Comparison of ENCODE assay signal across 8 cellular contexts in the genomic region with DNA sequence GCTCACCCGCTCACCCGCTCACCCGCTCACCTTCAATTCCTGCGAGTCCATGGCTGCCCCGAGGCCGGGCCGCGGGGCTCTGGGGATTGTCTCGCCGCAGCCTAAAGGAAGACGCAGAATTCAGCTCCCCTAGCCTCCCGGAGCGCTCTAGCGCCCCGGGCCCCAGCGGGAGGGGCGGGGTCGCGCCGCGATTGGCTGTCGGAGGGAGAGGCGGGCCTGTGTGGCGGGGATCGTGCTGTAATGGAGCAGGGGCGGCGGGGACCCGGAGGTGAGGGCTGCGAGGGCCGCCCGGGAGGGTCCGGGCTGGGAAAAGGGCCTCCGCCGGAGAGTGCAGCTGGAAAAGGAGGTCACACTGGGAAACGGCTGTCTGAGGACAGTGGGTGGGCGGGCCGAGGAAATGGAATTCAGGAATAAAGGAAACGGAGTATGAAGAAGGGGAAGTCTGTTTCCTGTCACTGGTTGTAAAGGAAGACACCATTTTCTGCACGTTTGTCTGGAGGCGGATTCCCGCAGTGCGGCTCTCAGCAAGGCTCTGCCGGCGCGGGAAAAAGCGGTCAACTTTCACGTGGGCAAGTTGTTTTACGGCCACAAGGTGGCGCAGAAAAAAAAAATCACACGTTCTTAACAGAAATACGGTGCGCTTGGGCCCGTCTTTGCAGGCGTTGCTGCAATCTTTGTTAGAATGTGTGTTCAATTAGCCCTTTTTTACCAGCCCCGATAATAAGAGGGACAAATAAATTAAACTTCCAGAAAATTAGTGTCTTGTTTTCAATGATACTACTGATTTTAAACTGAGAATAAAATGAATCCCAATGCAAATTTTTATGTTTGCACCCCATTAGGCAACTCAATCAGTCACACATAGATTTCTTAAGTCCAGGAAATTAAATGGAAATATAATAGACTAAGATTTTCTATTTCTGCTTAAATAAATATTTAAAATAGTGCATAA. TPM values are rescaled to one million over a fixed set of nuclear protein-coding genes. Genes with fewer than 3 reads are reported as not detected.
DNase-seq lines count a peak whose midpoint lies in the region; ATAC-seq and TF ChIP-seq lines count a peak whose summit lies in the region.

Gene TTC21B (minus strand): TSS at position 122 of the 952 bp plus-strand sequence. CDS start 71 bp downstream, at position 51.

- peak; percentile 82 for TF ChIP-seq CTCF in RWPE2 (IDR thresholded peaks at IDR 0.05; ENCODE audit: poor library complexity, severe bottlenecking)
- TF ChIP-seq CTCF in natural killer cell (IDR thresholded peaks at IDR 0.05), result peak; percentile 85

- no peaks in the 10 kb centered on the region for H3K27me3 ChIP-seq in RWPE2 (ENCODE audit: insufficient read depth, poor library complexity, severe bottlenecking)

- H3K27me3 Mint-ChIP-seq in activated T-helper 2 cell treated with anti-CD3 and anti-CD28 coated beads, Interferon-gamma antibody, Interleukin-2, Interleukin-4, amounts not matched to agents 10 μg/mL and 5 μg/mL and 100 μg/mL, durations not matched to agents 14 hours and 24 hours and 36 hours (ENCODE audit: low read depth), result no peaks in the 10 kb centered on the region
- H3K27me3 Mint-ChIP-seq in natural killer cell (ENCODE audit: low read depth in 2 of 2), result no peaks in the 10 kb centered on the region

- peak within 1 kb of the TSS; percentile 53 for H3K4me3 ChIP-seq in RWPE2 (ENCODE audit: severe bottlenecking)

- peaks cover 14% of the 10 kb centered on the region for H3K4me1 ChIP-seq in RWPE2 (ENCODE audit: insufficient read depth, poor library complexity, severe bottlenecking)

- peaks cover 5% of the 10 kb centered on the region for H3K36me3 ChIP-seq in RWPE2 (ENCODE audit: low read depth)

- ATAC-seq in RWPE2 (ENCODE audit: low read depth), result peak; percentile 92
- peak; percentile 93 to 98 (median 94) for ATAC-seq in natural killer cell

- no peaks in the 10 kb centered on the region for H3K9me3 Mint-ChIP-seq in activated T-helper 2 cell treated with anti-CD3 and anti-CD28 coated beads, Interferon-gamma antibody, Interleukin-2, Interleukin-4, amounts not matched to agents 10 μg/mL and 5 μg/mL and 100 μg/mL, durations not matched to agents 14 hours and 24 hours and 36 hours
- H3K9me3 Mint-ChIP-seq in natural killer cell, result no peaks in the 10 kb centered on the region

- H3K4me3 Mint-ChIP-seq in activated T-helper 2 cell treated with anti-CD3 and anti-CD28 coated beads, Interferon-gamma antibody, Interleukin-2, Interleukin-4, amounts not matched to agents 10 μg/mL and 5 μg/mL and 100 μg/mL, durations not matched to agents 14 hours and 24 hours and 36 hours (ENCODE audit: low read depth), result peak within 1 kb of the TSS; percentile 43
- H3K4me3 Mint-ChIP-seq in natural killer cell, result no peak within 1 kb of the TSS

- peak within 1 kb of the TSS; percentile 69 for H3K27ac ChIP-seq in RWPE2 (ENCODE audit: poor library complexity, severe bottlenecking)

- intact Hi-C loops in activated T-helper 2 cell treated with anti-CD3 and anti-CD28 coated beads, Interferon-gamma antibody, Interleukin-2, Interleukin-4, amounts not matched to agents 10 μg/mL and 5 μg/mL and 100 μg/mL, durations not matched to agents 14 hours and 24 hours and 36 hours (cut with micrococcal nuclease), result loop anchor here (1.0 to 5.0 kb wide), 6 partner anchors 15 to 557 kb away; partner anchors contain the start of genes GALNT3 and SCN1A
- intact Hi-C loops in natural killer cell (cut with micrococcal nuclease), result loop anchor here (2.0 to 5.0 kb wide), 2 partner anchors 162 to 175 kb away; partner anchors contain the start of genes GALNT3 and SCN1A

- no peaks in the 10 kb centered on the region for H3K9me3 ChIP-seq in RWPE2 (ENCODE audit: severe bottlenecking)

- peaks cover 6% of the 10 kb centered on the region for H3K4me1 Mint-ChIP-seq in activated T-helper 2 cell treated with anti-CD3 and anti-CD28 coated beads, Interferon-gamma antibody, Interleukin-2, Interleukin-4, amounts not matched to agents 10 μg/mL and 5 μg/mL and 100 μg/mL, durations not matched to agents 14 hours and 24 hours and 36 hours (ENCODE audit: low read depth)
- peaks cover 11 to 13% of the 10 kb centered on the region in 2 donors for H3K4me1 Mint-ChIP-seq in natural killer cell

- H3K27ac Mint-ChIP-seq in activated T-helper 2 cell treated with anti-CD3 and anti-CD28 coated beads, Interferon-gamma antibody, Interleukin-2, Interleukin-4, amounts not matched to agents 10 μg/mL and 5 μg/mL and 100 μg/mL, durations not matched to agents 14 hours and 24 hours and 36 hours, result no peak within 1 kb of the TSS
- no peak within 1 kb of the TSS for H3K27ac Mint-ChIP-seq in natural killer cell

- no peaks in the 10 kb centered on the region for H3K36me3 Mint-ChIP-seq in activated T-helper 2 cell treated with anti-CD3 and anti-CD28 coated beads, Interferon-gamma antibody, Interleukin-2, Interleukin-4, amounts not matched to agents 10 μg/mL and 5 μg/mL and 100 μg/mL, durations not matched to agents 14 hours and 24 hours and 36 hours (ENCODE audit: low read depth)
- no peaks in the 10 kb centered on the region for H3K36me3 Mint-ChIP-seq in natural killer cell

- DNase-seq in ELR (ENCODE audit: low read depth) (peak; percentile 94), H4 (ENCODE audit: low spot score) (peak; percentile 90), LoVo (ENCODE audit: low spot score) (peak; percentile 92), RWPE2 (ENCODE audit: low spot score) (peak; percentile 95), fibroblast of peridontal ligament (ENCODE audit: extremely low read depth) (peak; percentile 94), natural killer cell (peak; percentile 90)
- DNase-seq in activated T-helper 2 cell treated with anti-CD3 and anti-CD28 coated beads, Interferon-gamma antibody, Interleukin-2, Interleukin-4, amounts not matched to agents 10 μg/mL and 5 μg/mL and 100 μg/mL, durations not matched to agents 14 hours and 24 hours and 36 hours (ENCODE audit: low spot score), result peak; percentile 91
- DNase-seq in stimulated activated naive CD4-positive, alpha-beta T cell treated with Interleukin-2 at 50 U/mL for 16 hours (lab: John Stamatoyannopoulos, UW), result peak; percentile 93

RNA-seq across cellular contexts. Expression of gene TTC21B, which starts in this region (rescaled TPM):
- total RNA-seq in H4 (2014; rRNA removed; shearing (Covaris generic)), result 7.1 and 9.4 TPM in 2 replicates
- total RNA-seq in activated T-helper 2 cell treated with anti-CD3 and anti-CD28 coated beads, Interferon-gamma antibody, Interleukin-2, Interleukin-4, amounts not matched to agents 10 μg/mL and 5 μg/mL and 100 μg/mL, durations not matched to agents 14 hours and 24 hours and 36 hours, result 19.7 and 23.4 TPM in 2 replicates
- total RNA-seq in natural killer cell, result 10 to 100 TPM; 31.7 to 40.1 (median 34.3) TPM

Comparison
In these comparisons a context has a peak if more than half of its experiments do, and no peak if none do; other contexts are left out.
1. Peak in every context shown above with its lines: DNase-seq, ATAC-seq, H3K4me3 ChIP-seq and H3K27ac ChIP-seq.